Comparison of ENCODE assay signal across 8 cellular contexts in the genomic region with DNA sequence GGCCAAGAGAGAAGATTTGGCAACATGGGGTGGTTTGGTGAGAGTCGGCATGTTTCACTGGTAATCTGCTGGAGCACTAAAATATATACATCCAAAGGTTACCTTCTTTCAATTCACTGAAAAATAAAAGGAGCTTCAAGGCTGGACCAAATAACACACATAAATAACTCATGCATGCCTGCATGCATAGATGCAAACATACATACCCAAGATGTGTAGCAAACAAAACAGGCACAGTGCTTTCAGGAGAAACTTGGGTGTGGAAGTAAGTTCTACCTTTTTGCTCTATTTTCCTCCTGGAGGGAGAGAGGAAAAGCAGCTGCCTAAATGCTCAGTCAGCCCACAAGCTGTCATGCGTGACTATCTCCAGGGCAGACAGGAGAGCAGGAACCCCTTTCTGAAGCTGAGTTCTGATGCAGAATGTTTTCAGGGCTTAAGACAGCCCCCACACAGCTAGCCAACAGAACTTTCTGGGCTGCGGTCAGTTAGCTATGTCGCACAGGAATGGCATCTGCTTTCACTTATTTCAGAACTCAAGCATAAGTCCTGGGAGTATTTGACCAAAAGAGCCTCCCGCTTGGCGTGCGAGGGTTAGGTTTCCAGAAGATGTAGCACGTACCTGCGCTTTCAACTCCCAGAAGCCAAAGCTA.
DNase-seq lines count a peak whose midpoint lies in the region; ATAC-seq and TF ChIP-seq lines count a peak whose summit lies in the region.

No MANE protein-coding gene starts in this region.

- in situ Hi-C loops in HAP-1 (cut with MboI; ENCODE audit: low sequenced_read_pairs): no loop called here

- no peaks in the 10 kb centered on the region for H3K36me3 ChIP-seq in BJ (ENCODE audit: control insufficient read depth, insufficient read depth, low read length)
- H3K36me3 ChIP-seq in Peyer's patch: no peaks in the 10 kb centered on the region
- H3K36me3 ChIP-seq in colonic mucosa: no peaks in the 10 kb centered on the region
- no peaks in the 10 kb centered on the region for H3K36me3 ChIP-seq in muscle layer of colon (ENCODE audit: insufficient read depth, low read length)
- no peaks in the 10 kb centered on the region for H3K36me3 ChIP-seq in HAP-1 (replicated peaks)

- H3K9me3 ChIP-seq in Peyer's patch: no peaks in the 10 kb centered on the region
- no peaks in the 10 kb centered on the region for H3K9me3 ChIP-seq in colonic mucosa
- H3K9me3 ChIP-seq in muscle layer of colon (ENCODE audit: low read length): no peaks in the 10 kb centered on the region
- no peaks in the 10 kb centered on the region for H3K9me3 ChIP-seq in HAP-1

- CTCF ChIA-PET in BJ (lab: Yijun Ruan, JAX): interaction anchor here (0.7 to 1.4 kb wide), 3 partner anchors 14 to 463 kb away, joined by 3 to 4 read pairs (median 3); no protein-coding TSS in a partner anchor

- H3K9ac ChIP-seq in colonic mucosa (ENCODE audit: low read depth in 2 of 2, low read length in 2 of 2): peak overlapping the region; percentile 31 to 100
- H3K9ac ChIP-seq in muscle layer of colon (ENCODE audit: low read length): no peak overlapping the region

- ATAC-seq in GM18870 (IDR thresholded peaks at IDR 0.05; ENCODE audit: unreplicated experiment): peak; percentile 38
- peak; percentile 56 for ATAC-seq in HG03066 (IDR thresholded peaks at IDR 0.05; ENCODE audit: low read depth, unreplicated experiment)

- DNase-seq in BJ (ENCODE audit: low read depth) (peak; percentile 99), Peyer's patch (peak in 2 of 3 donors; percentile 65 to 66), colonic mucosa (peak; percentile 46), HAP-1 (ENCODE audit: low spot score in 2 of 2) (no peak)
- DNase-seq in effector CD4-positive, alpha-beta T cell: no peak

- H3K27ac ChIP-seq in Peyer's patch: peak overlapping the region; percentile 77 to 97 (median 86)
- H3K27ac ChIP-seq in colonic mucosa: peak overlapping the region; percentile 98
- peak overlapping the region; percentile 52 for H3K27ac ChIP-seq in muscle layer of colon (ENCODE audit: low read depth, low read length)

- no peak for TF ChIP-seq POLR2A in Peyer's patch (IDR thresholded peaks at IDR 0.05)

- no peaks in the 10 kb centered on the region for H3K27me3 ChIP-seq in BJ (ENCODE audit: control insufficient read depth, insufficient read depth, low read length)
- H3K27me3 ChIP-seq in Peyer's patch: no peaks in the 10 kb centered on the region
- no peaks in the 10 kb centered on the region for H3K27me3 ChIP-seq in colonic mucosa
- H3K27me3 ChIP-seq in muscle layer of colon (ENCODE audit: control insufficient read depth in 1 of 2, insufficient read depth in 2 of 2, low read length in 2 of 2): no peaks in the 10 kb centered on the region
- no peaks in the 10 kb centered on the region for H3K27me3 ChIP-seq in HAP-1 (ENCODE audit: low read depth)

- no peak overlapping the region for H3K4me3 ChIP-seq in BJ (ENCODE audit: low read depth, low read length)
- H3K4me3 ChIP-seq in Peyer's patch: peak overlapping the region in 1 of 4 donors; percentile 10
- no peak overlapping the region for H3K4me3 ChIP-seq in colonic mucosa
- H3K4me3 ChIP-seq in muscle layer of colon (ENCODE audit: low read depth in 1 of 2, low read length in 2 of 2): peak overlapping the region in 1 of 2 donors; percentile 0
- no peak overlapping the region for H3K4me3 ChIP-seq in HAP-1

- POLR2A ChIA-PET in BJ (lab: Charles Lee): interaction anchor here (0.5 to 0.8 kb wide), 4 partner anchors 12 to 190 kb away, joined by 3 to 12 read pairs (median 6); no protein-coding TSS in a partner anchor

- intact Hi-C loops in colonic mucosa (cut with DNase I): loop anchor here (5.0 kb wide), 2 partner anchors 120 to 360 kb away; no protein-coding TSS in a partner anchor

- TF ChIP-seq CTCF in BJ (IDR thresholded peaks at IDR 0.05; ENCODE audit: insufficient read depth, low read depth, low read length): no peak
- no peak for TF ChIP-seq CTCF in Peyer's patch (IDR thresholded peaks at IDR 0.05)
- no peak for TF ChIP-seq CTCF in colonic mucosa (IDR thresholded peaks at IDR 0.05)

- peaks cover 17 to 78% (median 40%) of the 10 kb centered on the region in 4 donors for H3K4me1 ChIP-seq in Peyer's patch
- peaks cover 43% of the 10 kb centered on the region for H3K4me1 ChIP-seq in colonic mucosa
- H3K4me1 ChIP-seq in muscle layer of colon (ENCODE audit: insufficient read depth, low read length): peaks cover 49% of the 10 kb centered on the region
- peaks cover 10% of the 10 kb centered on the region for H3K4me1 ChIP-seq in HAP-1

Comparison
In these comparisons a context has a peak if more than half of its experiments do, and no peak if none do; other contexts are left out.
1. DNase-seq: peak in BJ (single experiment), Peyer's patch (2 of 3) and colonic mucosa (single experiment); none in effector CD4-positive, alpha-beta T cell (single experiment) and HAP-1 (0 of 2).
2. Peak in every context shown above with its lines, with median percentiles within 50 percentile points of each other: H3K27ac ChIP-seq.